In the genomic region with DNA sequence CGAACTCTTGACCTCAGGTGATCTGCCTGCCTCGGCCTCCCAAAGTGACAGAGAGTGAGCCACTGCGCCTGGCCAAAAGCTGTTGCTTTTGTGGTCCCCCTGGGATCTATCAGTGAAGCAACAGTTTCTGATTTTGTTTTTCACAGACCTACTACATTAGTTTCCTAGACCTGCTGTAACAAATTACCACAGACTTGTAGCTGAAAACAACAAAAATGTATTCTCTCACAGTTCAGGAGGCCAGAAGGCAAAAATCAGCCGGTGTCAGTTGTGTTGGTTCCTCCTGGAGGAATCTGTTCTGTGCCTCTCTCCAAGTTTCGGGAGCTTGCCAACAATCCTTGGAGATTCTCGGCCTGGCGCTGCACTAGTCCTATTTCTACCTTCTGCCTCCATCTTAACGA, we compare ENCODE assay signal across 21 cellular contexts. TPM values are rescaled to one million over a fixed set of nuclear protein-coding genes. Genes with fewer than 3 reads are reported as not detected.
DNase-seq lines count a peak whose midpoint lies in the region; ATAC-seq and TF ChIP-seq lines count a peak whose summit lies in the region.
"Had no signal": no experiment of that assay in that cellular context is flagged by ENCODE, and none has a peak within 500 bp of the region (broad histone marks: within the 10 kb centered on the region; RNA-seq: fewer than 3 reads in every experiment).

No MANE protein-coding gene starts in this region.

- TF ChIP-seq CTCF in gastroesophageal sphincter (IDR thresholded peaks at IDR 0.05) (no peak), type B pancreatic cell (conservative IDR thresholded peaks at IDR 0.05) (no peak), mammary epithelial cell (conservative IDR thresholded peaks at IDR 0.05 in 1 of 2, IDR thresholded peaks at IDR 0.05 in 1 of 2; ENCODE audit: extremely low read depth in 1 of 2, insufficient read depth in 1 of 2, low read depth in 1 of 2, low read length in 2 of 2) (no peak), coronary artery (IDR thresholded peaks at IDR 0.05) (no peak)

- no peaks in the 10 kb centered on the region for H3K4me1 Mint-ChIP-seq in type B pancreatic cell (ENCODE audit: unreplicated experiment)
- H3K4me1 Mint-ChIP-seq: CD8-positive, alpha-beta memory T cell had no signal

- no peak overlapping the region for H3K27ac Mint-ChIP-seq in type B pancreatic cell
- H3K27ac Mint-ChIP-seq: CD4-positive, CD25-positive, alpha-beta regulatory T cell; CD8-positive, alpha-beta memory T cell had no signal

- no peaks in the 10 kb centered on the region for H3K9me3 Mint-ChIP-seq in type B pancreatic cell
- H3K9me3 Mint-ChIP-seq: CD8-positive, alpha-beta memory T cell had no signal

- WGBS in gastroesophageal sphincter (ENCODE audit: low coverage in 1 of 2), 2 donors: 85 to 88% methylated on average over 5 to 8 of the region's 8 CpGs
- 81% methylated on average over 8 of the region's 8 CpGs for WGBS in mammary epithelial cell (ENCODE audit: low coverage, missing lambda C conversion rate)

- peaks cover 12% of the 10 kb centered on the region for H3K27me3 Mint-ChIP-seq in type B pancreatic cell

- no peaks in the 10 kb centered on the region for H3K36me3 ChIP-seq in gastroesophageal sphincter
- H3K36me3 ChIP-seq in mammary epithelial cell (ENCODE audit: insufficient read depth, low read length): no peaks in the 10 kb centered on the region
- H3K36me3 ChIP-seq: BE2C, HAP-1 had no signal

- no peak overlapping the region for H2AFZ ChIP-seq in mammary epithelial cell (ENCODE audit: low read depth, low read length)
- H2AFZ ChIP-seq: GM23248 had no signal

- peak; percentile 36 for ATAC-seq in Right ventricle myocardium inferior
- ATAC-seq in left ventricle myocardium superior: no peak
- peak; percentile 60 for ATAC-seq in gastroesophageal sphincter
- ATAC-seq in sciatic nerve: peak; percentile 76
- no peak for ATAC-seq in GM21528 (IDR thresholded peaks at IDR 0.05; ENCODE audit: low FRiP score, unreplicated experiment)
- ATAC-seq: HepG2 had no signal

- dilution Hi-C loops in mammary epithelial cell (cut with HindIII; ENCODE audit: low sequenced_read_pairs): no loop called here

- BruUV-seq in mammary epithelial cell (replicated peaks; lab: Mats Ljungman, UMichigan): no TSS peak

- H3K36me3 Mint-ChIP-seq in type B pancreatic cell: no peaks in the 10 kb centered on the region
- H3K36me3 Mint-ChIP-seq: CD4-positive, CD25-positive, alpha-beta regulatory T cell; CD8-positive, alpha-beta memory T cell had no signal

- DNase-seq in Right ventricle myocardium inferior (ENCODE audit: missing footprints) (no peak), left ventricle myocardium superior (no peak), sciatic nerve (ENCODE audit: low spot score) (no peak), type B pancreatic cell (ENCODE audit: extremely low spot score, unreplicated experiment) (peak; percentile 43), mammary epithelial cell (no peak), coronary artery (ENCODE audit: low spot score) (no peak)
- DNase-seq: ACHN; BE2C; C1 segment of cervical spinal cord; CD4-positive, CD25-positive, alpha-beta regulatory T cell; CD8-positive, alpha-beta memory T cell; COR-L47; DMS 273 treated with DMSO at 0.1 percent for 48 hours; DMS53; DND-41; EL; GM23248 had no signal

- peaks cover 18% of the 10 kb centered on the region for H3K27me3 ChIP-seq in gastroesophageal sphincter
- no peaks in the 10 kb centered on the region for H3K27me3 ChIP-seq in mammary epithelial cell (ENCODE audit: insufficient read depth, low read length)
- H3K27me3 ChIP-seq: BE2C had no signal

- H3K4me1 ChIP-seq in gastroesophageal sphincter: no peaks in the 10 kb centered on the region
- H3K4me1 ChIP-seq in mammary epithelial cell (ENCODE audit: insufficient read depth, low read length): no peaks in the 10 kb centered on the region
- H3K4me1 ChIP-seq: BE2C, HAP-1 had no signal

- no peaks in the 10 kb centered on the region for H4K20me1 ChIP-seq in mammary epithelial cell (ENCODE audit: insufficient read depth, low read length)

- no peak overlapping the region for H3K9ac ChIP-seq in mammary epithelial cell (ENCODE audit: insufficient read depth, low read length)
- H3K9ac ChIP-seq: GM23248 had no signal

- H3K9me3 ChIP-seq in gastroesophageal sphincter (no peaks in the 10 kb centered on the region), mammary epithelial cell (replicated peaks; ENCODE audit: insufficient read depth, low read length) (no peaks in the 10 kb centered on the region)
- H3K9me3 ChIP-seq: BE2C, HAP-1 had no signal

- no peak overlapping the region for H3K4me2 ChIP-seq in mammary epithelial cell (ENCODE audit: insufficient read depth, low read depth, low read length)

- no peak for TF ChIP-seq POLR2A in gastroesophageal sphincter (IDR thresholded peaks at IDR 0.05)

- no peak for TF ChIP-seq EP300 in gastroesophageal sphincter (IDR thresholded peaks at IDR 0.05)

- no peak overlapping the region for H3K4me3 Mint-ChIP-seq in type B pancreatic cell
- H3K4me3 Mint-ChIP-seq: CD4-positive, CD25-positive, alpha-beta regulatory T cell; CD8-positive, alpha-beta memory T cell had no signal

- H3K79me2 ChIP-seq in mammary epithelial cell (ENCODE audit: insufficient read depth, low read length): no peaks in the 10 kb centered on the region

- in situ Hi-C loops in mammary epithelial cell (cut with MboI; ENCODE audit: low sequenced_read_pairs in 2 of 2): no loop called here

- no peak overlapping the region for H3K27ac ChIP-seq in gastroesophageal sphincter
- no peak overlapping the region for H3K27ac ChIP-seq in mammary epithelial cell (ENCODE audit: insufficient read depth, low read depth, low read length)
- no peak overlapping the region for H3K27ac ChIP-seq in coronary artery
- H3K27ac ChIP-seq: GM23248 had no signal

- H3K4me3 ChIP-seq in gastroesophageal sphincter (no peak overlapping the region), mammary epithelial cell (replicated peaks in 1 of 3; ENCODE audit: insufficient read depth in 1 of 3, low read depth in 2 of 3, low read length in 3 of 3) (no peak overlapping the region), coronary artery (no peak overlapping the region)
- H3K4me3 ChIP-seq: GM23248, HAP-1 had no signal

- CTCF ChIA-PET in mammary epithelial cell (lab: Charles Lee; ENCODE audit: low non-redundant PET): no interaction called here

- intact Hi-C loops in Right ventricle myocardium inferior (cut with DNase I): no loop called here
- intact Hi-C loops in left ventricle myocardium superior (cut with micrococcal nuclease): no loop called here
- intact Hi-C loops in sciatic nerve (cut with DNase I): no loop called here
- intact Hi-C loops in mammary epithelial cell (cut with micrococcal nuclease): no loop called here

RNA-seq across cellular contexts. Expression of gene SLC35C1, which starts 8.5 kb away (rescaled TPM):
- total RNA-seq in Right ventricle myocardium inferior (6.0 TPM), left ventricle myocardium superior (5.1 TPM), gastroesophageal sphincter (10 to 100 TPM in 1 of 4 donors, 1 to 10 TPM in 3; 6.8 to 22.3 (median 8.5) TPM), sciatic nerve (12.0 TPM), type B pancreatic cell (ENCODE audit: low replicate concordance) (19.5 and 26.0 TPM in 2 replicates), mammary epithelial cell (10 to 100 TPM; 11.2 to 18.0 TPM)
- 10.5 TPM for polyA plus RNA-seq in mammary epithelial cell
- 11.1 TPM for polyA minus RNA-seq in mammary epithelial cell

RNA-seq across cellular contexts. Expression of gene CRY2, which starts 50.8 kb away (rescaled TPM):
- 69.8 TPM for total RNA-seq in Right ventricle myocardium inferior
- total RNA-seq in left ventricle myocardium superior: 90.1 TPM
- 10 to 100 TPM; 38.8 to 82.0 (median 47.7) TPM for total RNA-seq in gastroesophageal sphincter
- 74.2 TPM for total RNA-seq in sciatic nerve
- 27.7 and 37.0 TPM in 2 replicates for total RNA-seq in type B pancreatic cell (ENCODE audit: low replicate concordance)
- total RNA-seq in mammary epithelial cell: 10 to 100 TPM; 13.2 to 14.0 TPM
- 5.2 TPM for polyA plus RNA-seq in mammary epithelial cell
- 19.6 TPM for polyA minus RNA-seq in mammary epithelial cell

Comparison
In these comparisons a context has a peak if more than half of its experiments do, and no peak if none do; other contexts are left out.
1. ATAC-seq: peak in Right ventricle myocardium inferior (single experiment), gastroesophageal sphincter (single experiment) and sciatic nerve (single experiment); none in left ventricle myocardium superior (single experiment) and GM21528 (single experiment).